ENCODE assay signal across 20 cellular contexts in the genomic region with DNA sequence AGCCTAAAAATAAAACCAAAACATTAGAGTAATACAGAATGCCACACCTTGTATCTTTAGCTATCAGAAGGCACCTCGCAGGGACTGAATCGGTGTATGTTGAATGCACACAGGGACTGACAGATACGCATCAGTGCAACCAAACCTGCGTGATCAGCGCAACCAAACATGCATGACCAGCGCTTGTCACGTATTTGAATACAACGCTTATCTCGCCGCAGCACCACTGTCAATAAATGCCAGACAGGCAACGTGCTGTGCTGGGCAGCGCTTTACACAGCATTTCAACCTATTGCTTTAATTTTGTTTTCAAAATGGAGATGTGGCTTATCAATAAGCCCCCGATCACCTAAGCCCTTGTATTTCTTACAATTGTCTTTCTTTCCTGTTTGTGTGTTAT.
DNase-seq lines count a peak whose midpoint lies in the region; FAIRE-seq lines count a peak whose summit lies in the region.
"Had no signal": no experiment of that assay in that cellular context is flagged by ENCODE, and none has a peak within 500 bp of the region (broad histone marks: within the 10 kb centered on the region; RNA-seq: fewer than 3 reads in every experiment).

No MANE protein-coding gene starts in this region.

- H3K18ac ChIP-seq in trophoblast cell (ENCODE audit: low read length): no peak overlapping the region

- H3K4ac ChIP-seq in trophoblast cell (ENCODE audit: low read depth, low read length): no peak overlapping the region

- peak overlapping the region; percentile 40 for H3K23ac ChIP-seq in trophoblast cell (ENCODE audit: low read length)

- peaks cover 2% of the 10 kb centered on the region for H3K9me3 ChIP-seq in trophoblast cell (ENCODE audit: insufficient read depth, low read depth, low read length)
- H3K9me3 ChIP-seq: A549 had no signal

- H2BK120ac ChIP-seq in trophoblast cell (ENCODE audit: insufficient read depth, low read length, poor library complexity): no peak overlapping the region

- peaks cover 12 to 18% of the 10 kb centered on the region in 2 experiments for H3K36me3 ChIP-seq in trophoblast cell (ENCODE audit: control insufficient read depth in 1 of 2, insufficient read depth in 2 of 2, low read length in 2 of 2)

- no peak overlapping the region for H4K12ac ChIP-seq in trophoblast cell (ENCODE audit: low read depth, low read length)

- FAIRE-seq in RCC 7860 (lab: Jason Lieb, UNC): no peak
- FAIRE-seq: A549, H1, HTR-8/SVneo had no signal

- H3K4me2 ChIP-seq in trophoblast cell (ENCODE audit: low read length): no peak overlapping the region
- H3K4me2 ChIP-seq: A549, KMS-11 had no signal

- no peaks in the 10 kb centered on the region for H3K27me3 ChIP-seq in trophoblast cell (ENCODE audit: insufficient read depth, low read length)

- H2BK5ac ChIP-seq in trophoblast cell (ENCODE audit: low read depth, low read length, poor library complexity): no peak overlapping the region

- no peaks in the 10 kb centered on the region for H3K79me2 ChIP-seq in trophoblast cell (ENCODE audit: control insufficient read depth, insufficient read depth, low read length, poor library complexity)

- H3K27ac ChIP-seq in trophoblast cell (ENCODE audit: low read depth, low read length): no peak overlapping the region
- H3K27ac ChIP-seq: A549, KMS-11 had no signal

- H2AFZ ChIP-seq in trophoblast cell (ENCODE audit: insufficient read depth, low read length, poor library complexity): no peak overlapping the region

- H3K4me3 ChIP-seq in trophoblast cell (ENCODE audit: low read depth, low read length): peak overlapping the region; percentile 16
- H3K4me3 ChIP-seq: A549 had no signal

- no peak overlapping the region for H2AK5ac ChIP-seq in trophoblast cell (ENCODE audit: low read length)

- no peaks in the 10 kb centered on the region for H3K79me1 ChIP-seq in trophoblast cell (ENCODE audit: low read length)

- peak; percentile 0 for DNase-seq in NCI-H345 (lab: John Stamatoyannopoulos, UW)
- no peak for DNase-seq in NCI-H345 treated with DMSO at 0.1 percent for 48 hours (lab: John Stamatoyannopoulos, UW; ENCODE audit: unreplicated experiment)
- DNase-seq in DMS153 (lab: John Stamatoyannopoulos, UW): peak; percentile 28
- peak; percentile 28 for DNase-seq in SK-N-DZ (ENCODE audit: low spot score)
- DNase-seq in trophoblast cell: no peak
- no peak for DNase-seq in RCC 7860 (ENCODE audit: low spot score)
- DNase-seq in activated CD4-positive, alpha-beta T cell treated with anti-CD3 and anti-CD28 coated beads for 4 hours: no peak
- no peak for DNase-seq in NOMO-1 (lab: John Stamatoyannopoulos, UW; ENCODE audit: unreplicated experiment in 2 of 2)
- DNase-seq: DMS 273 treated with DMSO at 0.1 percent for 48 hours, GDM1, NCI-H1417 treated with DMSO at 0.1 percent for 48 hours, NCI-H2029, NCI-H2171 treated with DMSO at 0.1 percent for 48 hours, NCI-H446 treated with DMSO at 0.1 percent for 48 hours, NCI-H774, OCI-M1 had no signal

- peak overlapping the region; percentile 66 for H3K9ac ChIP-seq in trophoblast cell (ENCODE audit: low read length)
- H3K9ac ChIP-seq: KMS-11 had no signal

- no peak overlapping the region for H4K8ac ChIP-seq in trophoblast cell (ENCODE audit: low read depth, low read length)

- WGBS in trophoblast cell (ENCODE audit: extremely low coverage, insufficient coverage, insufficient read length): no CpG with 5 or more reads among the region's 13 CpGs

- no peak overlapping the region for H2BK12ac ChIP-seq in trophoblast cell (ENCODE audit: low read length)

- H3K14ac ChIP-seq in trophoblast cell (ENCODE audit: low read length): no peak overlapping the region

- no peak overlapping the region for H4K91ac ChIP-seq in trophoblast cell (ENCODE audit: low read depth, low read length)

- H3K4me1 ChIP-seq in trophoblast cell (ENCODE audit: control insufficient read depth in 1 of 2, insufficient read depth in 2 of 2, low read length in 2 of 2): no peaks in the 10 kb centered on the region

Comparison
In these comparisons a context has a peak if more than half of its experiments do, and no peak if none do; other contexts are left out.
1. DNase-seq: peak in NCI-H345 (single experiment), DMS153 (single experiment) and SK-N-DZ (single experiment); none in NCI-H345 treated with DMSO at 0.1 percent for 48 hours (single experiment), trophoblast cell (0 of 2), RCC 7860 (single experiment), activated CD4-positive, alpha-beta T cell treated with anti-CD3 and anti-CD28 coated beads for 4 hours (0 of 2) and NOMO-1 (0 of 2).